Comparison of ENCODE assay signal across 8 cellular contexts in the genomic region with DNA sequence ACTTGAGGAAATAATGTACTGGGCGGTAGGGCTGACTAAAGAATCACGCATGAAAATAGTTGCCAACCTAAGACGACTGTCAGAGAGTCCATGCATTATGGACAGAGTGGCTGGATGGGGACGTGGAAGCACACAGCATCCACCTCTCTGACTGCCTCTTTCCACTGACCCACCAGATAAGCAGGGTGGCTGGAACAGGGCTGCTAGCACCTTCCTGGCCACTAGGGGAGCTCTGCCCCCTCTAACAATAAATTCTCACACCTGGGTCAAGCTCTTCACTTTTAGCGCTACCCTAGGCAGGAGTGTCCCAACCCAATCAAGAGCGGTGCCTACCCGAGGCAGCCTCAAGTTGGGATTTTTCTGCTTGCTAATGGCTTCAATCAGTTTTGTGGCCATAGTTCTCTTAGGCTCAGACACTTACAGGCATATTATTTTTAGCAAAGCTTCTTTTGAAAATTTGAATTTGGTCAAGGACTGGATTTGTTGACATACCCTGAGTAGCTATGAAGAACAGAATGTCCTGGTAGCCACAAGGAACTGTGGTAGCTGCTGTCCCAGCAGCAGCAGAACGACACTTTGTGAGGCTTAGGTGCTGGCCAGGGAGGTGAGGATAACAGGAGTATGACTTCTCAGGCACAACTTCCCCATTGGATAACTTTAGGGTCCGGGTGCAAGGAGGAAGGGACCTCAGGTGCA. TPM values are rescaled to one million over a fixed set of nuclear protein-coding genes. Genes with fewer than 3 reads are reported as not detected.
DNase-seq lines count a peak whose midpoint lies in the region; ATAC-seq and TF ChIP-seq lines count a peak whose summit lies in the region.

No MANE protein-coding gene starts in this region.

- no peaks in the 10 kb centered on the region for H3K4me1 ChIP-seq in BE2C
- peaks cover 0 to 23% of the 10 kb centered on the region in 2 donors for H3K4me1 ChIP-seq in right atrium auricular region
- H3K4me1 ChIP-seq in gastrocnemius medialis: peaks cover 7 to 8% of the 10 kb centered on the region in 2 donors

- peak; percentile 64 for ATAC-seq in GM18519 (IDR thresholded peaks at IDR 0.05; ENCODE audit: low FRiP score, unreplicated experiment)
- ATAC-seq in HG03521 (IDR thresholded peaks at IDR 0.05; ENCODE audit: unreplicated experiment): peak; percentile 61
- peak; percentile 81 for ATAC-seq in activated naive CD8-positive, alpha-beta T cell treated with anti-CD3 and anti-CD28 coated beads, Interleukin-2, amount 10 ng/mL, durations not matched to agents 7 days and 5 days (ENCODE audit: low read depth)
- ATAC-seq in gastrocnemius medialis: peak; percentile 77 to 86
- no peak for ATAC-seq in HG02938 (IDR thresholded peaks at IDR 0.05; ENCODE audit: unreplicated experiment)

- in situ Hi-C loops in gastrocnemius medialis (cut with MboI; ENCODE audit: low sequenced_read_pairs in 4 of 4): loop anchor here in 1 of 4 donors (10.0 kb wide), 1 partner anchor 52 kb away; no protein-coding TSS in a partner anchor

- no peaks in the 10 kb centered on the region for H3K9me3 ChIP-seq in BE2C
- no peaks in the 10 kb centered on the region for H3K9me3 ChIP-seq in right atrium auricular region
- no peaks in the 10 kb centered on the region for H3K9me3 ChIP-seq in gastrocnemius medialis

- H3K4me3 Mint-ChIP-seq in activated naive CD8-positive, alpha-beta T cell treated with anti-CD3 and anti-CD28 coated beads, Interleukin-2, amount 10 ng/mL, durations not matched to agents 7 days and 5 days: no peak overlapping the region

- TF ChIP-seq CTCF in BE2C (IDR thresholded peaks at IDR 0.05; ENCODE audit: low read depth, low read length) (peak; percentile 93), right atrium auricular region (IDR thresholded peaks at IDR 0.05) (peak; percentile 77 to 92), gastrocnemius medialis (IDR thresholded peaks at IDR 0.05 in 4 of 5, conservative IDR thresholded peaks at IDR 0.05 in 1 of 5) (peak; percentile 79 to 95 (median 82))

- peak; percentile 65 for DNase-seq in BE2C
- DNase-seq in SK-N-DZ (ENCODE audit: low spot score): peak; percentile 54
- peak; percentile 55 for DNase-seq in activated naive CD8-positive, alpha-beta T cell treated with anti-CD3 and anti-CD28 coated beads, Interleukin-2, amount 10 ng/mL, durations not matched to agents 7 days and 5 days
- peak; percentile 75 for DNase-seq in right atrium auricular region (ENCODE audit: low spot score)
- peak in 1 of 2 donors; percentile 62 for DNase-seq in gastrocnemius medialis

- intact Hi-C loops in gastrocnemius medialis (cut with DNase I; ENCODE audit: low total_unique reads): no loop called here

- H3K36me3 Mint-ChIP-seq in activated naive CD8-positive, alpha-beta T cell treated with anti-CD3 and anti-CD28 coated beads, Interleukin-2, amount 10 ng/mL, durations not matched to agents 7 days and 5 days: peaks cover 18% of the 10 kb centered on the region

- H3K27ac Mint-ChIP-seq in activated naive CD8-positive, alpha-beta T cell treated with anti-CD3 and anti-CD28 coated beads, Interleukin-2, amount 10 ng/mL, durations not matched to agents 7 days and 5 days: no peak overlapping the region

- H3K4me1 Mint-ChIP-seq in activated naive CD8-positive, alpha-beta T cell treated with anti-CD3 and anti-CD28 coated beads, Interleukin-2, amount 10 ng/mL, durations not matched to agents 7 days and 5 days: peaks cover 9% of the 10 kb centered on the region

- H3K9me3 Mint-ChIP-seq in activated naive CD8-positive, alpha-beta T cell treated with anti-CD3 and anti-CD28 coated beads, Interleukin-2, amount 10 ng/mL, durations not matched to agents 7 days and 5 days: no peaks in the 10 kb centered on the region

- H3K27ac ChIP-seq in right atrium auricular region (peak overlapping the region; percentile 23 to 58), gastrocnemius medialis (peak overlapping the region; percentile 37 to 66 (median 58))

- H3K27me3 Mint-ChIP-seq in activated naive CD8-positive, alpha-beta T cell treated with anti-CD3 and anti-CD28 coated beads, Interleukin-2, amount 10 ng/mL, durations not matched to agents 7 days and 5 days: no peaks in the 10 kb centered on the region

- POLR2A ChIA-PET in activated naive CD8-positive, alpha-beta T cell treated with anti-CD3 and anti-CD28 coated beads, Interleukin-2, amount 10 ng/mL, durations not matched to agents 7 days and 5 days (lab: Charles Lee): interaction anchor here (0.6 to 1.6 kb wide), 9 partner anchors 8 to 93 kb away, joined by 3 to 9 read pairs (median 5); partner anchors contain the start of genes ARHGEF39, CREB3, GBA2 and RGP1

- TF ChIP-seq POLR2A in gastrocnemius medialis (IDR thresholded peaks at IDR 0.05): no peak

- H3K4me3 ChIP-seq in BE2C (ENCODE audit: low read depth, low read length) (no peak overlapping the region), right atrium auricular region (no peak overlapping the region), gastrocnemius medialis (no peak overlapping the region)

- peaks cover 47% of the 10 kb centered on the region for H3K36me3 ChIP-seq in BE2C
- H3K36me3 ChIP-seq in right atrium auricular region: peaks cover 60% of the 10 kb centered on the region
- peaks cover 6 to 50% of the 10 kb centered on the region in 2 donors for H3K36me3 ChIP-seq in gastrocnemius medialis

- H3K27me3 ChIP-seq in BE2C: no peaks in the 10 kb centered on the region
- no peaks in the 10 kb centered on the region for H3K27me3 ChIP-seq in right atrium auricular region
- H3K27me3 ChIP-seq in gastrocnemius medialis: no peaks in the 10 kb centered on the region

RNA-seq across cellular contexts. Expression of gene TPM2, which starts 6.9 kb away (rescaled TPM):
- polyA plus RNA-seq in BE2C (2012; ENCODE audit: insufficient read depth, insufficient read length, low read depth): 11.6 TPM
- polyA plus RNA-seq in SK-N-DZ (2014; cell fraction: cytosol; rRNA removed): 23.8 and 25.4 TPM in 2 replicates
- polyA plus RNA-seq in SK-N-DZ (2014; cell fraction: nucleus; rRNA removed): 131 and 137 TPM in 2 replicates
- 10 to 100 TPM; 35.7 to 36.9 TPM for total RNA-seq in activated naive CD8-positive, alpha-beta T cell treated with anti-CD3 and anti-CD28 coated beads, Interleukin-2, amount 10 ng/mL, durations not matched to agents 7 days and 5 days
- total RNA-seq in right atrium auricular region (100 to 1,000 TPM; 599 to 915 TPM), gastrocnemius medialis (1,000 to 10,000 TPM; 6,121 to 7,913 (median 7,020) TPM)

RNA-seq across cellular contexts. Expression of gene CA9, which starts 22.9 kb away (rescaled TPM):
- polyA plus RNA-seq in BE2C (2012; ENCODE audit: insufficient read depth, insufficient read length, low read depth): not detected
- 2.2 TPM in 1 of 2 replicates, not detected in the other for polyA plus RNA-seq in SK-N-DZ (2014; cell fraction: cytosol; rRNA removed)
- polyA plus RNA-seq in SK-N-DZ (2014; cell fraction: nucleus; rRNA removed): 2.3 TPM in 1 of 2 replicates, not detected in the other
- total RNA-seq in activated naive CD8-positive, alpha-beta T cell treated with anti-CD3 and anti-CD28 coated beads, Interleukin-2, amount 10 ng/mL, durations not matched to agents 7 days and 5 days: 1 to 10 TPM in 1 of 2 experiments, under 1 TPM in 1; 0.86 to 1.2 TPM
- total RNA-seq in right atrium auricular region: 1 to 10 TPM; 5.5 to 5.9 TPM
- not detected for total RNA-seq in gastrocnemius medialis

RNA-seq across cellular contexts. Expression of gene ARHGEF39, which starts 31.7 kb away (rescaled TPM):
- 1.0 TPM for polyA plus RNA-seq in BE2C (2012; ENCODE audit: insufficient read depth, insufficient read length, low read depth)
- polyA plus RNA-seq in SK-N-DZ (2014; cell fraction: cytosol; rRNA removed): 10.9 and 15.1 TPM in 2 replicates
- 30.1 and 40.3 TPM in 2 replicates for polyA plus RNA-seq in SK-N-DZ (2014; cell fraction: nucleus; rRNA removed)
- total RNA-seq in activated naive CD8-positive, alpha-beta T cell treated with anti-CD3 and anti-CD28 coated beads, Interleukin-2, amount 10 ng/mL, durations not matched to agents 7 days and 5 days: 10 to 100 TPM; 13.1 to 13.4 TPM
- under 1 TPM in 1 of 2 donors, not detected in 1; 0.44 TPM for total RNA-seq in right atrium auricular region
- under 1 TPM in 2 of 4 donors, not detected in 2; 0.07 to 0.10 TPM for total RNA-seq in gastrocnemius medialis

RNA-seq across cellular contexts. Expression of gene TLN1, which starts 35.3 kb away (rescaled TPM):
- 91.6 TPM for polyA plus RNA-seq in BE2C (2012; ENCODE audit: insufficient read depth, insufficient read length, low read depth)
- 43.1 and 44.7 TPM in 2 replicates for polyA plus RNA-seq in SK-N-DZ (2014; cell fraction: cytosol; rRNA removed)
- polyA plus RNA-seq in SK-N-DZ (2014; cell fraction: nucleus; rRNA removed): 48.0 and 63.3 TPM in 2 replicates
- 100 to 1,000 TPM; 381 to 388 TPM for total RNA-seq in activated naive CD8-positive, alpha-beta T cell treated with anti-CD3 and anti-CD28 coated beads, Interleukin-2, amount 10 ng/mL, durations not matched to agents 7 days and 5 days
- total RNA-seq in right atrium auricular region: 100 to 1,000 TPM; 273 to 370 TPM
- 100 to 1,000 TPM; 106 to 256 (median 186) TPM for total RNA-seq in gastrocnemius medialis

RNA-seq across cellular contexts. Expression of gene CREB3, which starts 35.8 kb away (rescaled TPM):
- 40.4 TPM for polyA plus RNA-seq in BE2C (2012; ENCODE audit: insufficient read depth, insufficient read length, low read depth)
- polyA plus RNA-seq in SK-N-DZ (2014; cell fraction: cytosol; rRNA removed): 45.0 and 48.4 TPM in 2 replicates
- polyA plus RNA-seq in SK-N-DZ (2014; cell fraction: nucleus; rRNA removed): 28.7 and 30.2 TPM in 2 replicates
- 10 to 100 TPM; 21.1 to 24.1 TPM for total RNA-seq in activated naive CD8-positive, alpha-beta T cell treated with anti-CD3 and anti-CD28 coated beads, Interleukin-2, amount 10 ng/mL, durations not matched to agents 7 days and 5 days
- total RNA-seq in right atrium auricular region (10 to 100 TPM; 34.6 to 48.5 TPM), gastrocnemius medialis (10 to 100 TPM; 17.8 to 39.6 (median 26.2) TPM)

Comparison
In these comparisons a context has a peak if more than half of its experiments do, and no peak if none do; other contexts are left out.
1. RNA of gene TPM2, which starts 6.9 kb away (total RNA-seq): 6,121 to 7,913 TPM in gastrocnemius medialis and 599 to 915 TPM in right atrium auricular region; 35.7 to 36.9 TPM in activated naive CD8-positive, alpha-beta T cell treated with anti-CD3 and anti-CD28 coated beads, Interleukin-2, amount 10 ng/mL, durations not matched to agents 7 days and 5 days; every median in the first group is over 10 times any median in the second.
2. RNA of gene ARHGEF39, which starts 31.7 kb away (total RNA-seq): 13.1 to 13.4 TPM in activated naive CD8-positive, alpha-beta T cell treated with anti-CD3 and anti-CD28 coated beads, Interleukin-2, amount 10 ng/mL, durations not matched to agents 7 days and 5 days; 0.44 TPM in right atrium auricular region and 0.07 to 0.10 TPM in gastrocnemius medialis; every median in the first group is over 4 times any median in the second.
3. Peak in every context shown above with its lines, with median percentiles within 50 percentile points of each other: CTCF ChIP-seq.